18 cellular contexts compared by ENCODE assay signal in the genomic region with DNA sequence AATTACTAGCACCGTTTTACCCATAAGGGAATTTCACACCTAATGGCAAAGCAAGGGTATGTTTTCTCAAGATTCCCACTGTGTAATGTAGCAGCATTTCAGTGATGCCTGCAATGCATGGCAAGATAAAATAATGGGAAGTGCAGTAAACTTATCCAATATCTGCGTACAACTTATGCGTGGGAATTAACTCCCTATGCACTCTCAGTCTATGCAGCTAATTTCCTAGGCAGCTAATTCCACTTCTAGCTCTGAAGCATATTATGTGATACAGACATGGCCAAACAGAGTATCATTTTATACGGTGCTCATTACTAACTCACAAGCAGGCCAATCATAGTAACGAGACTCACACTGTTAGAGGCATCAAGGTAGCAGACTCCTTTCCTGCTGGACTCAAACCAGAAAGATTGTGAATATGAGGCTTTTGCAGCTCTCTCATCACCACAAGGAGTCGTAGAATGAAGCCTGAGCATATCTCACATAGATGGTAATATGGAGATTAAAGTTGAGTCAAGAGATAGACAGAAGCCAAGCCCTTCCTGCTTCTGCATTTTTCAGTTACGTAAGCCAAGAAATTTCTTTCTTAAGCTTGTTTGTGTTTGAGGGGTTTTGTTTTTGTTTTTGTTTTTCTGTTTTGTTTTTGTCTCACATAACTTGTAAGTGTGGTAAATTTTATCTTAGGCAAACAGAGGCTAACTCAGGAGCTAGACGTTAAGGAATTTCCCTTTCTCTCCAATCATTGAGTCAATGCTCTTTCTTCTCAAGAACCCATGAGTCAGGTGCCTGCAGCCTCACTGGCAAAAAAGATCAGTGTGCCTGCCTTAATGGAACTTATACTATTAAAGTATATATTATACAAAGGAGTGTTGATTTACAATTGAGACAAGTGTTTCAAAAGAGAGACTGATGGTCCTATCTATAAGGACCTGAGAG. TPM values are rescaled to one million over a fixed set of nuclear protein-coding genes. Genes with fewer than 3 reads are reported as not detected.
A peak's percentile ranks its signal among the peaks of the same experiment; 100 is the strongest.
DNase-seq lines count a peak whose midpoint lies in the region; ATAC-seq and TF ChIP-seq lines count a peak whose summit lies in the region.
"Had no signal": no experiment of that assay in that cellular context is flagged by ENCODE, and none has a peak within 500 bp of the region (broad histone marks: within the 10 kb centered on the region; RNA-seq: fewer than 3 reads in every experiment).

No MANE protein-coding gene starts in this region.

- H2BK12ac ChIP-seq in trophoblast cell (ENCODE audit: low read length) = peak overlapping the region; percentile 91

- intact Hi-C loops in activated CD4-positive, alpha-beta T cell treated with anti-CD3 and anti-CD28 coated beads, Interleukin-2, amount 10 ng/mL, durations not matched to agents 24 days and 14 days (cut with micrococcal nuclease) = no loop called here
- intact Hi-C loops in heart right ventricle (cut with DNase I) = no loop called here

- peaks cover 2% of the 10 kb centered on the region for H3K79me2 ChIP-seq in trophoblast cell (ENCODE audit: control insufficient read depth, insufficient read depth, low read length, poor library complexity)

- peak overlapping the region; percentile 91 for H2AK5ac ChIP-seq in trophoblast cell (ENCODE audit: low read length)

- no peaks in the 10 kb centered on the region for H3K4me1 Mint-ChIP-seq in activated CD4-positive, alpha-beta T cell treated with anti-CD3 and anti-CD28 coated beads, Interleukin-2, amount 10 ng/mL, durations not matched to agents 24 days and 14 days
- peaks cover 23% of the 10 kb centered on the region for H3K4me1 Mint-ChIP-seq in endodermal cell
- H3K4me1 Mint-ChIP-seq: nephron had no signal

- H3K27ac Mint-ChIP-seq in activated CD4-positive, alpha-beta T cell treated with anti-CD3 and anti-CD28 coated beads, Interleukin-2, amount 10 ng/mL, durations not matched to agents 24 days and 14 days = no peak overlapping the region
- peak overlapping the region; percentile 84 for H3K27ac Mint-ChIP-seq in endodermal cell
- H3K27ac Mint-ChIP-seq: activated naive CD8-positive, alpha-beta T cell; CD8-positive, alpha-beta T cell; nephron; T-helper 2 cell treated with Interferon-gamma antibody and Interleukin-4, amounts not matched to agents 5 μg/mL and 100 μg/mL, for 36 hours had no signal

- no peak for ATAC-seq in heart right ventricle
- ATAC-seq: CD8-positive, alpha-beta T cell; gastroesophageal sphincter had no signal

- H3K4me1 ChIP-seq in endodermal cell (ENCODE audit: control insufficient read depth, insufficient read depth, low read length) (peaks cover 12% of the 10 kb centered on the region), trophoblast cell (ENCODE audit: control insufficient read depth in 1 of 2, insufficient read depth in 2 of 2, low read length in 2 of 2) (peaks cover 0 to 3% of the 10 kb centered on the region in 2 experiments), heart right ventricle (peaks cover 0 to 8% (median 0%) of the 10 kb centered on the region in 9 donors)
- H3K4me1 ChIP-seq: gastroesophageal sphincter, uterus had no signal

- H3K4me3 ChIP-seq in endodermal cell (ENCODE audit: low read length) = peak overlapping the region; percentile 29
- H3K4me3 ChIP-seq in trophoblast cell (ENCODE audit: low read depth, low read length) = no peak overlapping the region
- no peak overlapping the region for H3K4me3 ChIP-seq in heart right ventricle
- H3K4me3 ChIP-seq: gastroesophageal sphincter, lung, uterus had no signal

- H3K14ac ChIP-seq in trophoblast cell (ENCODE audit: low read length) = no peak overlapping the region

- no peak overlapping the region for H3K23ac ChIP-seq in trophoblast cell (ENCODE audit: low read length)

- TF ChIP-seq CTCF in endodermal cell (conservative IDR thresholded peaks at IDR 0.05) (no peak), heart right ventricle (IDR thresholded peaks at IDR 0.05) (no peak)

- peak overlapping the region; percentile 63 for H2BK5ac ChIP-seq in trophoblast cell (ENCODE audit: low read depth, low read length, poor library complexity)

- H4K8ac ChIP-seq in trophoblast cell (ENCODE audit: low read depth, low read length) = peak overlapping the region; percentile 70

- no peaks in the 10 kb centered on the region for H3K36me3 Mint-ChIP-seq in activated CD4-positive, alpha-beta T cell treated with anti-CD3 and anti-CD28 coated beads, Interleukin-2, amount 10 ng/mL, durations not matched to agents 24 days and 14 days (ENCODE audit: low read depth)
- H3K36me3 Mint-ChIP-seq in endodermal cell (ENCODE audit: low read depth) = no peaks in the 10 kb centered on the region
- H3K36me3 Mint-ChIP-seq: activated naive CD8-positive, alpha-beta T cell; CD8-positive, alpha-beta T cell had no signal

- H3K27me3 ChIP-seq in endodermal cell (ENCODE audit: control insufficient read depth, insufficient read depth, low read length, poor library complexity, severe bottlenecking) (no peaks in the 10 kb centered on the region), trophoblast cell (ENCODE audit: insufficient read depth, low read length) (no peaks in the 10 kb centered on the region), heart right ventricle (no peaks in the 10 kb centered on the region)
- H3K27me3 ChIP-seq: gastroesophageal sphincter, uterus had no signal

- no peak overlapping the region for H3K4ac ChIP-seq in trophoblast cell (ENCODE audit: low read depth, low read length)

- H3K27me3 Mint-ChIP-seq in activated CD4-positive, alpha-beta T cell treated with anti-CD3 and anti-CD28 coated beads, Interleukin-2, amount 10 ng/mL, durations not matched to agents 24 days and 14 days = peaks cover 7% of the 10 kb centered on the region
- H3K27me3 Mint-ChIP-seq in endodermal cell (ENCODE audit: insufficient read depth) = no peaks in the 10 kb centered on the region

- no peak overlapping the region for H2AFZ ChIP-seq in trophoblast cell (ENCODE audit: insufficient read depth, low read length, poor library complexity)

- no peak overlapping the region for H4K12ac ChIP-seq in trophoblast cell (ENCODE audit: low read depth, low read length)

- no peak overlapping the region for H3K18ac ChIP-seq in trophoblast cell (ENCODE audit: low read length)

- no peak overlapping the region for H3K4me3 Mint-ChIP-seq in activated CD4-positive, alpha-beta T cell treated with anti-CD3 and anti-CD28 coated beads, Interleukin-2, amount 10 ng/mL, durations not matched to agents 24 days and 14 days
- no peak overlapping the region for H3K4me3 Mint-ChIP-seq in endodermal cell
- H3K4me3 Mint-ChIP-seq: activated naive CD8-positive, alpha-beta T cell; CD8-positive, alpha-beta T cell; nephron; T-helper 2 cell treated with Interferon-gamma antibody and Interleukin-4, amounts not matched to agents 5 μg/mL and 100 μg/mL, for 36 hours had no signal

- peak; percentile 15 for DNase-seq in activated CD4-positive, alpha-beta T cell treated with anti-CD3 and anti-CD28 coated beads for 48 hours
- DNase-seq in activated CD4-positive, alpha-beta T cell treated with anti-CD3 and anti-CD28 coated beads, Interleukin-2, amount 10 ng/mL, durations not matched to agents 24 days and 14 days = no peak
- peak; percentile 56 for DNase-seq in OCI-M1 (lab: John Stamatoyannopoulos, UW)
- no peak for DNase-seq in endodermal cell
- peak in 1 of 2 donors; percentile 55 for DNase-seq in trophoblast cell
- no peak for DNase-seq in pons (ENCODE audit: low spot score)
- no peak for DNase-seq in H4 (ENCODE audit: low spot score)
- DNase-seq in heart right ventricle = no peak
- DNase-seq: activated CD4-positive, alpha-beta T cell treated with anti-CD3 and anti-CD28 coated beads, Interleukin-2, amount 50 U/mL, for 1 hour; activated T-cell treated with anti-CD3 and anti-CD28 coated beads for 4 hours; CD8-positive, alpha-beta T cell; NCI-H1105; uterus had no signal

- peak overlapping the region; percentile 41 for H3K9ac ChIP-seq in endodermal cell (ENCODE audit: extremely low read depth, low read length, poor library complexity, severe bottlenecking)
- H3K9ac ChIP-seq in trophoblast cell (ENCODE audit: low read length) = no peak overlapping the region

- H2BK120ac ChIP-seq in trophoblast cell (ENCODE audit: insufficient read depth, low read length, poor library complexity) = peak overlapping the region; percentile 83

- H3K27ac ChIP-seq in endodermal cell (ENCODE audit: low read depth, low read length) = no peak overlapping the region
- no peak overlapping the region for H3K27ac ChIP-seq in trophoblast cell (ENCODE audit: low read depth, low read length)
- H3K27ac ChIP-seq in heart right ventricle = no peak overlapping the region
- H3K27ac ChIP-seq: gastroesophageal sphincter, uterus had no signal

- WGBS in endodermal cell (ENCODE audit: insufficient coverage in 1 of 2, insufficient read length in 1 of 2), 2 experiments = 67 to 87% methylated on average over 5 to 8 of the region's 8 CpGs
- WGBS in trophoblast cell (ENCODE audit: extremely low coverage, insufficient coverage, insufficient read length) = no CpG with 5 or more reads among the region's 8 CpGs
- 60 to 64% methylated on average over 8 of the region's 8 CpGs for WGBS in heart right ventricle, 2 donors

- H3K9me3 ChIP-seq in endodermal cell (ENCODE audit: control insufficient read depth, low read length) (no peaks in the 10 kb centered on the region), trophoblast cell (ENCODE audit: insufficient read depth, low read depth, low read length) (no peaks in the 10 kb centered on the region), heart right ventricle (no peaks in the 10 kb centered on the region)
- H3K9me3 ChIP-seq: gastroesophageal sphincter, uterus had no signal

- peaks cover 4% of the 10 kb centered on the region for H3K79me1 ChIP-seq in trophoblast cell (ENCODE audit: low read length)

- no peak overlapping the region for H3K4me2 ChIP-seq in trophoblast cell (ENCODE audit: low read length)

- H4K91ac ChIP-seq in trophoblast cell (ENCODE audit: low read depth, low read length) = peak overlapping the region; percentile 47

- no peaks in the 10 kb centered on the region for H3K9me3 Mint-ChIP-seq in activated CD4-positive, alpha-beta T cell treated with anti-CD3 and anti-CD28 coated beads, Interleukin-2, amount 10 ng/mL, durations not matched to agents 24 days and 14 days
- H3K9me3 Mint-ChIP-seq in endodermal cell = no peaks in the 10 kb centered on the region
- H3K9me3 Mint-ChIP-seq: CD8-positive, alpha-beta T cell; nephron; T-helper 2 cell treated with Interferon-gamma antibody and Interleukin-4, amounts not matched to agents 5 μg/mL and 100 μg/mL, for 36 hours had no signal

- no peaks in the 10 kb centered on the region for H3K36me3 ChIP-seq in endodermal cell (ENCODE audit: control insufficient read depth, insufficient read depth, low read length)
- no peaks in the 10 kb centered on the region for H3K36me3 ChIP-seq in trophoblast cell (ENCODE audit: control insufficient read depth in 1 of 2, insufficient read depth in 2 of 2, low read length in 2 of 2)
- H3K36me3 ChIP-seq in heart right ventricle = no peaks in the 10 kb centered on the region
- H3K36me3 ChIP-seq: gastroesophageal sphincter, uterus had no signal

RNA-seq across cellular contexts. Expression of gene ITGAV, which starts 34.7 kb away (rescaled TPM):
- total RNA-seq in activated CD4-positive, alpha-beta T cell treated with anti-CD3 and anti-CD28 coated beads, Interleukin-2, amount 10 ng/mL, durations not matched to agents 24 days and 14 days = 6.9 and 8.1 TPM in 2 replicates
- total RNA-seq in endodermal cell = 10 to 100 TPM; 63.7 to 79.7 TPM
- 57.8 TPM for polyA plus RNA-seq in endodermal cell (2013, experiment 1 of 2)
- polyA plus RNA-seq in endodermal cell (2013, experiment 2 of 2) = 66.0 TPM
- 138 and 148 TPM in 2 replicates for polyA plus RNA-seq in trophoblast cell (2013)
- 43.5 and 67.4 TPM in 2 replicates for total RNA-seq in H4 (2014; rRNA removed; shearing (Covaris generic))
- total RNA-seq in heart right ventricle = 100 to 1,000 TPM; 153 to 292 (median 228) TPM
- polyA plus RNA-seq in heart right ventricle = 10 to 100 TPM; 17.2 to 43.2 TPM

Comparison
In these comparisons a context has a peak if more than half of its experiments do, and no peak if none do; other contexts are left out.
1. DNase-seq: peak in activated CD4-positive, alpha-beta T cell treated with anti-CD3 and anti-CD28 coated beads for 48 hours (single experiment) and OCI-M1 (single experiment); none in activated CD4-positive, alpha-beta T cell treated with anti-CD3 and anti-CD28 coated beads, Interleukin-2, amount 10 ng/mL, durations not matched to agents 24 days and 14 days (single experiment), endodermal cell (single experiment), pons (single experiment), H4 (single experiment) and heart right ventricle (0 of 2).